In the genomic region with DNA sequence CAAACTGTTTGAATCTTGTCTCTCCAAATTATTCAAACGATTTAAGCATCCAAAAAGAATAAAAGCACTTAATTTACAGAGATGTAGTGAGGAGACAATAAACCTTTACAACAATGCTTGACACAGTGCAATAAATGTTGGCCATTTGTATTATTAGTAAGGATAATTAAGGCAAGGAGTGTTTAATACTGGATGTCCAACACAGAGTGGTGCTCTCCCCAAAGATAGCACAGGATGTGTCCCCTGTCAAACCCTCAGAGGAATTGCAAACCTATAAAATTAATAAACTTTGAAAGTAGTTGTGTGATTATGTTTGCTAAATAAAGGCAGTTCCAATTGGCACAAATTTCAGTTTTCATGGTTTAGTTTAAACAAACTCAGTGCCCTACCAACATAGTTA, we compare ENCODE assay signal across 25 cellular contexts.
"Had no signal": no experiment of that assay in that cellular context is flagged by ENCODE, and none has a peak within 500 bp of the region (broad histone marks: within the 10 kb centered on the region; RNA-seq: fewer than 3 reads in every experiment).

No MANE protein-coding gene starts in this region.

- DNase-seq: activated B cell treated with CpG ODN at 0.5 μM for 24 hours; activated CD4-positive, alpha-beta memory T cell treated with anti-CD3 and anti-CD28 coated beads for 36 hours; activated CD4-positive, alpha-beta T cell treated with anti-CD3 and anti-CD28 coated beads for 4 hours; activated CD4-positive, alpha-beta T cell treated with anti-CD3 and anti-CD28 coated beads, Interleukin-2, amount 10 ng/mL, durations not matched to agents 24 days and 14 days; activated CD4-positive, alpha-beta T cell treated with anti-CD3 and anti-CD28 coated beads, Interleukin-2, amount 50 U/mL, for 1 hour; activated CD4-positive, alpha-beta T cell treated with anti-CD3 and anti-CD28 coated beads, Interleukin-2, amount 50 U/mL, for 4 hours; activated CD4-positive, CD25-positive, alpha-beta regulatory T cell treated with anti-CD3 and anti-CD28 coated beads, Interleukin-2, amount 50 U/mL, for 72 hours; activated CD8-positive, alpha-beta memory T cell treated with anti-CD3 and anti-CD28 coated beads, Interleukin-2, amount 50 U/mL, for 48 hours; activated CD8-positive, alpha-beta T cell treated with anti-CD3 and anti-CD28 coated beads for 36 hours; activated effector memory CD4-positive, alpha-beta T cell treated with Interleukin-2 at 50 U/mL for 16 hours; activated gamma-delta T cell; activated naive CD4-positive, alpha-beta T cell treated with anti-CD3 and anti-CD28 coated beads, Interleukin-2, amount 10 ng/mL, durations not matched to agents 7 days and 5 days; activated naive CD4-positive, alpha-beta T cell treated with Interleukin-2 at 50 U/mL for 16 hours; activated naive CD8-positive, alpha-beta T cell treated with anti-CD3 and anti-CD28 coated beads, Interleukin-2, amount 10 ng/mL, durations not matched to agents 7 days and 5 days; activated naive CD8-positive, alpha-beta T cell treated with anti-CD3 and anti-CD28 coated beads, Interleukin-2, amount 50 U/mL, for 24 hours; activated T-cell treated with anti-CD3 and anti-CD28 coated beads, Interleukin-2, amount 50 U/mL, for 24 hours; activated T-cell treated with anti-CD3 and anti-CD28 coated beads, Interleukin-2, amount 50 U/mL, for 48 hours; amygdala; anterior cingulate cortex; central memory CD4-positive, alpha-beta T cell; T-helper 1 cell; T-helper 2 cell; T-helper 9 cell had no signal

- ATAC-seq: activated CD8-positive, alpha-beta T cell treated with anti-CD3 and anti-CD28 coated beads for 36 hours; activated naive CD8-positive, alpha-beta T cell treated with anti-CD3 and anti-CD28 coated beads, Interleukin-2, amount 50 U/mL, for 24 hours had no signal

- H3K36me3 ChIP-seq: ascending aorta, breast epithelium had no signal

- H3K4me1 ChIP-seq: ascending aorta, breast epithelium had no signal

- H3K27me3 ChIP-seq: ascending aorta, breast epithelium had no signal

- H3K27ac ChIP-seq: ascending aorta, breast epithelium had no signal

- H3K4me3 ChIP-seq: ascending aorta, breast epithelium had no signal

- H3K9me3 ChIP-seq: ascending aorta, breast epithelium had no signal
